Comparison of ENCODE assay signal across 8 cellular contexts in genomic region chr3:69542265-69543079, GRCh38.
DNase-seq lines count a peak whose midpoint lies in the region; ATAC-seq, FAIRE-seq and TF ChIP-seq lines count a peak whose summit lies in the region.

No MANE protein-coding gene starts in this region.

- TF ChIP-seq CTCF in A549 (IDR thresholded peaks at IDR 0.05) (no peak), GM10266 (IDR thresholded peaks at IDR 0.05; ENCODE audit: control insufficient read depth, insufficient read depth, low read depth, missing control alignments) (no peak), omental fat pad (IDR thresholded peaks at IDR 0.05) (no peak)

- WGBS in A549 (ENCODE audit: missing lambda C conversion rate): 7% methylated on average over 52 of the region's 66 CpGs

- ATAC-seq in A549 (peak; percentile 35 to 57; a peak in 4 of 6 replicates), esophagus mucosa (peak; percentile 19), GM21529 (IDR thresholded peaks at IDR 0.05; ENCODE audit: unreplicated experiment) (no peak), omental fat pad (ENCODE audit: low FRiP score) (no peak)

- peak overlapping the region; percentile 79 for H3K4me2 ChIP-seq in A549

- H3K4me1 ChIP-seq in A549 (no peaks in the 10 kb centered on the region; the same call in 2 of the 3 replicates), mucosa of rectum (ENCODE audit: control insufficient read depth in 2 of 2, insufficient read depth in 2 of 2, low read length in 2 of 2) (no peaks in the 10 kb centered on the region)

- FAIRE-seq in A549 (lab: Jason Lieb, UNC): no peak

- TF ChIP-seq EP300 in A549 (IDR thresholded peaks at IDR 0.05): no peak

- H3K27ac ChIP-seq in A549 (no peak overlapping the region), mucosa of rectum (ENCODE audit: low read depth in 2 of 2, low read length in 2 of 2) (no peak overlapping the region)

- no peak for TF ChIP-seq POLR2A in A549 (IDR thresholded peaks at IDR 0.05; ENCODE audit: low read length)

- peak overlapping the region; percentile 39 for H3K4me3 ChIP-seq in A549
- H3K4me3 ChIP-seq in mucosa of rectum (ENCODE audit: low read length in 2 of 2): peak overlapping the region; percentile 7 to 15

- H3K9ac ChIP-seq in mucosa of rectum (ENCODE audit: low read depth in 1 of 2, low read length in 2 of 2): no peak overlapping the region

- peak in 1 of 2 experiments; percentile 13 for DNase-seq in A549 (ENCODE audit: low read depth in 1 of 2, low spot score in 1 of 2)
- peak; percentile 30 to 40 for DNase-seq in NCI-H1930 (lab: John Stamatoyannopoulos, UW)
- no peak for DNase-seq in GM10266 (ENCODE audit: extremely low spot score)
- no peak for DNase-seq in omental fat pad (ENCODE audit: low spot score)
- DNase-seq in GM03348 (ENCODE audit: low spot score): no peak

- POLR2A ChIA-PET in A549 (lab: Yijun Ruan, JAX): no interaction called here

- CTCF ChIA-PET in A549 (lab: Yijun Ruan, JAX): no interaction called here

- peaks cover 0 to 6% of the 10 kb centered on the region in 2 donors for H3K27me3 ChIP-seq in mucosa of rectum (ENCODE audit: control insufficient read depth in 2 of 2, insufficient read depth in 2 of 2, low read length in 2 of 2)

- H3K9me3 ChIP-seq in A549 (no peaks in the 10 kb centered on the region), mucosa of rectum (ENCODE audit: control insufficient read depth in 2 of 2, low read length in 2 of 2) (no peaks in the 10 kb centered on the region)

- H3K36me3 ChIP-seq in mucosa of rectum (ENCODE audit: control insufficient read depth in 2 of 2, insufficient read depth in 2 of 2, low read length in 2 of 2): no peaks in the 10 kb centered on the region

- TF ChIP-seq RAD21 in A549 (conservative IDR thresholded peaks at IDR 0.05 in 1 of 2, IDR thresholded peaks at IDR 0.05 in 1 of 2): no peak

TF ChIP-seq in A549, 52 proteins besides CTCF, POLR2A, EP300 and RAD21:
- TF ChIP-seq ZSCAN20 (CRISPR knock-in tag; IDR thresholded peaks at IDR 0.05) (no peak), FOSB (CRISPR knock-in tag; IDR thresholded peaks at IDR 0.05) (no peak), RCOR1 (IDR thresholded peaks at IDR 0.05; ENCODE audit: low read depth, low read length) (no peak)

Comparison
In these comparisons a context has a peak if more than half of its experiments do, and no peak if none do; other contexts are left out.
1. ATAC-seq: peak in A549 (2 of 2) and esophagus mucosa (single experiment); none in GM21529 (single experiment) and omental fat pad (single experiment).
2. DNase-seq: peak in NCI-H1930 (2 of 2); none in GM10266 (single experiment), omental fat pad (single experiment) and GM03348 (single experiment).